In the genomic region with DNA sequence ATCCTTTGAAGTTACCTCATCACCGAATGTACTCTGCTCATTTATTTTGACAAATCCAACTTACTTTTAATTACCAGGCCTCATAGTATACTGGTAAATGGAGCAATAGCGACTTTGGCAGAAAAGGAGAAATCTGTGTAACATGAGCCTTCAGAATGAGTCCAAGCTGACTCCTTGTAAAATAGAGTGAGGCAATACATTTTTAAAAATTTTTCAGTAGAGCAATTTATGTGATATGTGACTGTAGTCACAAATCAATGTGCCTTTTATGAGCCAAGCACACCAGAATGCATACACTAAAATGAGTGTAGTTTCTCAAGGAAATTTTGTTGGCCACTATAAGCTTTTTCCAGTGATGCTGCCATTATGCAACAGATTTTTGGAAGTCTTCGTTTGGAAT, we compare ENCODE assay signal across 1 cellular context.
TF ChIP-seq lines count a peak whose summit lies in the region.

No MANE protein-coding gene starts in this region.

TF ChIP-seq in IMR-90, 13 proteins besides CTCF, POLR2A, EP300 and RAD21:
- TF ChIP-seq, protein P1, sequence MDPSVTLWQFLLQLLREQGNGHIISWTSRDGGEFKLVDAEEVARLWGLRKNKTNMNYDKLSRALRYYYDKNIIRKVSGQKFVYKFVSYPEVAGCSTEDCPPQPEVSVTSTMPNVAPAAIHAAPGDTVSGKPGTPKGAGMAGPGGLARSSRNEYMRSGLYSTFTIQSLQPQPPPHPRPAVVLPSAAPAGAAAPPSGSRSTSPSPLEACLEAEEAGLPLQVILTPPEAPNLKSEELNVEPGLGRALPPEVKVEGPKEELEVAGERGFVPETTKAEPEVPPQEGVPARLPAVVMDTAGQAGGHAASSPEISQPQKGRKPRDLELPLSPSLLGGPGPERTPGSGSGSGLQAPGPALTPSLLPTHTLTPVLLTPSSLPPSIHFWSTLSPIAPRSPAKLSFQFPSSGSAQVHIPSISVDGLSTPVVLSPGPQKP (IDR thresholded peaks at IDR 0.05; ENCODE audit: borderline replicate concordance, low read depth, low read length), result no peak
- no peak for TF ChIP-seq RFX5 (IDR thresholded peaks at IDR 0.05; ENCODE audit: low read depth, low read length)
- no peak for TF ChIP-seq CHD1 (IDR thresholded peaks at IDR 0.05; ENCODE audit: low read depth, low read length)
- TF ChIP-seq MAFK (IDR thresholded peaks at IDR 0.05; ENCODE audit: low read depth, low read length), result no peak
- no peak for TF ChIP-seq RCOR1 (IDR thresholded peaks at IDR 0.05; ENCODE audit: insufficient replicate concordance, low read length)
- TF ChIP-seq BHLHE40 (IDR thresholded peaks at IDR 0.05; ENCODE audit: low read depth, low read length), result no peak
- no peak for TF ChIP-seq NFE2L2 (IDR thresholded peaks at IDR 0.05; ENCODE audit: low read depth, low read length)
- TF ChIP-seq FOS (IDR thresholded peaks at IDR 0.05; ENCODE audit: low read depth, low read length), result no peak
- TF ChIP-seq, protein P2, sequence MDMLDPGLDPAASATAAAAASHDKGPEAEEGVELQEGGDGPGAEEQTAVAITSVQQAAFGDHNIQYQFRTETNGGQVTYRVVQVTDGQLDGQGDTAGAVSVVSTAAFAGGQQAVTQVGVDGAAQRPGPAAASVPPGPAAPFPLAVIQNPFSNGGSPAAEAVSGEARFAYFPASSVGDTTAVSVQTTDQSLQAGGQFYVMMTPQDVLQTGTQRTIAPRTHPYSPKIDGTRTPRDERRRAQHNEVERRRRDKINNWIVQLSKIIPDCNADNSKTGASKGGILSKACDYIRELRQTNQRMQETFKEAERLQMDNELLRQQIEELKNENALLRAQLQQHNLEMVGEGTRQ (IDR thresholded peaks at IDR 0.05; ENCODE audit: low read depth, low read length), result no peak
- no peak for TF ChIP-seq SMC3 (IDR thresholded peaks at IDR 0.05; ENCODE audit: low read depth, low read length)
- no peak for TF ChIP-seq MXI1 (IDR thresholded peaks at IDR 0.05; ENCODE audit: borderline replicate concordance, low read depth, low read length)
- TF ChIP-seq CEBPB (IDR thresholded peaks at IDR 0.05; ENCODE audit: low read depth, low read length), result no peak
- TF ChIP-seq MAZ (IDR thresholded peaks at IDR 0.05; ENCODE audit: borderline replicate concordance, low read depth, low read length), result no peak
